Comparison of ENCODE assay signal across 8 cellular contexts in the genomic region with DNA sequence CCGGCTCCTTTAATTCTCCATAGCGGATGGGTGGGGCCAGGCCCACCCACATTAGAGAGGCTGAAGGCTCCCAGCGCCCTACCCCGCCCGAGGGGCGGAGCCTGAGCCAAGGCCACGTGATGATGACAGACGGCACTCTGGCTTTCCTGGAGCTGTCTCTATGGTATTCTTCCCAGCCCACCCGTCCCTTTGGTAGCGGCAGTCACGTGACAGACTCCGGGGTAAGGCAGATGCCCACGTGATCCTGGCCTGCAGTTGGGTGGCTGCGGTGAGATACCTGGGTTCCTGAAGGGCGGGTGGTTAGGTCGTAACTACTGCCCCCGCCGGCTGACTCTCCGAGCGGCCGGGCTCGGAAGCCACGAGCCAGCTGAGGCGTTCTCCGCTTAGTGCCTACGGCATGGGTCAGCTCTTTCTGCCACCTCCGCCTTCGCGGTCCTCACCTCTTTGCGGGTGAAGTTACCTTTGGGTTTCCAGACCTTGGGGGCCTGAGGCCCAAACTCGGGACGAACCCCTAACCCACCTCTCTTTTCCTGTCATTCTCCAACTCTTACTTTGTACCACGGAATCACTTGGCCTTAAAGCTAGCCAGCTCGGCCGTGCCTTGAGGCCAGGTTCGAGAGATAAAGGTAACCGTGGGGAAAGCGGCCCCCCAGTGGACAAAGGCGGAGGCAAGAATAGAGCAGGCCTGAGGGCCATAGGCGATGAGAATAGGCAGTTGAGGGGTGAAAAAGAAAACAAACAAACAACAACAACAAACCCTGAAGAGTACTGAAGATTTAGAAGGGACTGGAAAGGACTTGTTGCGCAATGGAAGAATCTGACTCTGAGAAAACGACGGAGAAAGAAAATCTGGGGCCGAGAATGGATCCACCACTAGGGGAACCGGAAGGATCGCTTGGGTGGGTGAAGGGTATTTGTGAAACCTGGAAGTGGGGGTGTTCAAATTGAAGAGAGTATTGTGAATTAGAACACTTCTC. TPM values are rescaled to one million over a fixed set of nuclear protein-coding genes. Genes with fewer than 3 reads are reported as not detected.
A peak's percentile ranks its signal among the peaks of the same experiment; 100 is the strongest.
DNase-seq lines count a peak whose midpoint lies in the region; ATAC-seq, FAIRE-seq and TF ChIP-seq lines count a peak whose summit lies in the region.

A gene with protein sequence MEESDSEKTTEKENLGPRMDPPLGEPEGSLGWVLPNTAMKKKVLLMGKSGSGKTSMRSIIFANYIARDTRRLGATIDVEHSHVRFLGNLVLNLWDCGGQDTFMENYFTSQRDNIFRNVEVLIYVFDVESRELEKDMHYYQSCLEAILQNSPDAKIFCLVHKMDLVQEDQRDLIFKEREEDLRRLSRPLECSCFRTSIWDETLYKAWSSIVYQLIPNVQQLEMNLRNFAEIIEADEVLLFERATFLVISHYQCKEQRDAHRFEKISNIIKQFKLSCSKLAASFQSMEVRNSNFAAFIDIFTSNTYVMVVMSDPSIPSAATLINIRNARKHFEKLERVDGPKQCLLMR (plus strand): TSS at position 229 of the 977 bp plus-strand sequence. CDS start 579 bp downstream, at position 808.

- H3K27me3 Mint-ChIP-seq in T-helper 17 cell, result no peaks in the 10 kb centered on the region

- in situ Hi-C loops in GM13977 (cut with MboI; ENCODE audit: low pct_unique_long_range_greater_than_20kb, low sequenced_read_pairs, unreplicated experiment), result loop anchor here (25.0 kb wide), 1 partner anchor 94 kb away; no protein-coding TSS in a partner anchor

- WGBS in psoas muscle, 3 donors, result 0 to 35% (median 0%) methylated on average over 33 to 46 of the region's 46 CpGs

- no peak for FAIRE-seq in urothelium cell line (lab: Jason Lieb, UNC)

- peak within 1 kb of the TSS; percentile 84 to 87 for H3K27ac ChIP-seq in right atrium auricular region
- peak within 1 kb of the TSS; percentile 86 for H3K27ac ChIP-seq in psoas muscle

- H3K36me3 Mint-ChIP-seq in T-helper 17 cell (ENCODE audit: low read depth), result peaks cover 4% of the 10 kb centered on the region

- H3K4me3 Mint-ChIP-seq in T-helper 17 cell, result peak within 1 kb of the TSS; percentile 90

- no peaks in the 10 kb centered on the region for H3K4me1 ChIP-seq in right atrium auricular region
- H3K4me1 ChIP-seq in psoas muscle, result peaks cover 4% of the 10 kb centered on the region

- intact Hi-C loops in psoas muscle (cut with DNase I), result loop anchor here in 1 of 2 donors (10.0 kb wide), 1 partner anchor 583 kb away; no protein-coding TSS in a partner anchor

- peak; percentile 83 for DNase-seq in GM13977 (ENCODE audit: low spot score)
- peak; percentile 93 for DNase-seq in NCI-H1694 (lab: John Stamatoyannopoulos, UW)
- DNase-seq in T-helper 17 cell, result peak; percentile 76 to 84 (median 78)
- DNase-seq in anterior cingulate cortex (lab: John Stamatoyannopoulos, UW), result peak; percentile 3 to 96 (median 90)
- peak; percentile 96 for DNase-seq in right atrium auricular region (ENCODE audit: low spot score)
- peak; percentile 92 to 96 for DNase-seq in psoas muscle
- peak; percentile 94 for DNase-seq in urothelium cell line (ENCODE audit: low spot score)

- TF ChIP-seq CTCF in GM13977 (IDR thresholded peaks at IDR 0.05; ENCODE audit: extremely low read depth, insufficient read depth, missing control alignments) (peak; percentile 63), right atrium auricular region (IDR thresholded peaks at IDR 0.05) (peak in 1 of 2 donors; percentile 63), psoas muscle (IDR thresholded peaks at IDR 0.05) (peak; percentile 46)

- peak within 1 kb of the TSS; percentile 89 for H3K27ac Mint-ChIP-seq in T-helper 17 cell

- no peaks in the 10 kb centered on the region for H3K9me3 ChIP-seq in T-helper 17 cell (ENCODE audit: control insufficient read depth, low read length, poor library complexity, severe bottlenecking)
- no peaks in the 10 kb centered on the region for H3K9me3 ChIP-seq in right atrium auricular region
- H3K9me3 ChIP-seq in psoas muscle, result no peaks in the 10 kb centered on the region

- H3K36me3 ChIP-seq in right atrium auricular region (no peaks in the 10 kb centered on the region), psoas muscle (ENCODE audit: insufficient read depth in 1 of 2, low read depth in 1 of 2) (peaks cover 0 to 16% of the 10 kb centered on the region in 2 donors)

- H3K4me1 Mint-ChIP-seq in T-helper 17 cell, result peaks cover 23% of the 10 kb centered on the region

- H3K27me3 ChIP-seq in right atrium auricular region (no peaks in the 10 kb centered on the region), psoas muscle (ENCODE audit: insufficient read depth in 3 of 3, low read length in 2 of 3) (no peaks in the 10 kb centered on the region)

- ATAC-seq in HG02884 (IDR thresholded peaks at IDR 0.05; ENCODE audit: unreplicated experiment), result peak; percentile 96
- peak; percentile 99 for ATAC-seq in T-helper 17 cell
- peak; percentile 98 to 100 (median 100) for ATAC-seq in psoas muscle

- H3K4me3 ChIP-seq in right atrium auricular region (peak within 1 kb of the TSS; percentile 52 to 61), psoas muscle (peak within 1 kb of the TSS; percentile 76)

RNA-seq across cellular contexts. Expression of the gene that starts here (rescaled TPM):
- total RNA-seq in T-helper 17 cell (10 to 100 TPM; 11.0 to 13.1 TPM), right atrium auricular region (10 to 100 TPM in 1 of 2 donors, 1 to 10 TPM in 1; 7.2 to 12.4 TPM), psoas muscle (10 to 100 TPM in 1 of 4 donors, 1 to 10 TPM in 3; 7.0 to 11.8 (median 8.3) TPM)
- 1 to 10 TPM; 5.2 to 7.9 (median 7.2) TPM for polyA plus RNA-seq in psoas muscle

Comparison
In these comparisons a context has a peak if more than half of its experiments do, and no peak if none do; other contexts are left out.
1. Peak in every context shown above with its lines: DNase-seq, ATAC-seq, H3K4me3 ChIP-seq and H3K27ac ChIP-seq.